Comparison of ENCODE assay signal across 17 cellular contexts in genomic region chr1:198267921-198268320, GRCh38.
DNase-seq lines count a peak whose midpoint lies in the region; TF ChIP-seq lines count a peak whose summit lies in the region.
"Had no signal": no experiment of that assay in that cellular context is flagged by ENCODE, and none has a peak within 500 bp of the region (broad histone marks: within the 10 kb centered on the region; RNA-seq: fewer than 3 reads in every experiment).

No MANE protein-coding gene starts in this region.

- no peak overlapping the region for H2BK15ac ChIP-seq in mesendoderm (replicated peaks; ENCODE audit: low read depth)

- no peak overlapping the region for H3K18ac ChIP-seq in mesendoderm (ENCODE audit: low read length)

- no peak for TF ChIP-seq CTCF in AG10803 (conservative IDR thresholded peaks at IDR 0.05; ENCODE audit: low read length)

- H3K4me3 ChIP-seq in AG10803 (ENCODE audit: low read length), result no peak overlapping the region
- H3K4me3 ChIP-seq in mesendoderm (ENCODE audit: low read length), result no peak overlapping the region
- no peak overlapping the region for H3K4me3 ChIP-seq in CD4-positive, alpha-beta memory T cell (ENCODE audit: low read length in 2 of 2)
- H3K4me3 ChIP-seq: cardiac muscle cell, left lung, sigmoid colon had no signal

- no peak overlapping the region for H3K23ac ChIP-seq in mesendoderm (ENCODE audit: low read length)

- CTCF ChIA-PET in CD4-positive, alpha-beta memory T cell (lab: Charles Lee; ENCODE audit: partially characterized antibody), result interaction anchor here (1.0 kb wide), 1 partner anchor 112 kb away, joined by 3 read pairs; no protein-coding TSS in a partner anchor

- WGBS in mesendoderm (ENCODE audit: extremely low coverage, insufficient coverage, low lambda C conversion rate), result no CpG with 5 or more reads among the region's 4 CpGs

- H4K8ac ChIP-seq in mesendoderm (ENCODE audit: low read depth, low read length), result no peak overlapping the region

- peaks cover 2% of the 10 kb centered on the region for H3K4me1 ChIP-seq in mesendoderm (ENCODE audit: control insufficient read depth, low read depth, low read length)
- no peaks in the 10 kb centered on the region for H3K4me1 ChIP-seq in CD4-positive, alpha-beta memory T cell (ENCODE audit: insufficient read depth, low read length)

- no peaks in the 10 kb centered on the region for H3K79me1 ChIP-seq in mesendoderm (ENCODE audit: low read length)

- H3K27ac ChIP-seq in mesendoderm (ENCODE audit: low read depth, low read length), result no peak overlapping the region
- H3K27ac ChIP-seq in CD4-positive, alpha-beta memory T cell (ENCODE audit: low read depth, low read length), result no peak overlapping the region
- H3K27ac ChIP-seq: left lung, sigmoid colon had no signal

- no peak overlapping the region for H3K4me2 ChIP-seq in mesendoderm (ENCODE audit: low read length)

- no peaks in the 10 kb centered on the region for H3K27me3 Mint-ChIP-seq in CD4-positive, alpha-beta memory T cell
- H3K27me3 Mint-ChIP-seq: activated CD4-positive, alpha-beta memory T cell treated with anti-CD3 and anti-CD28 coated beads for 36 hours; stimulated activated naive B cell treated with anti-CD40 and anti-IgM and Interleukin-4, amounts not matched to agents 10 μg/mL and 1 μg/mL and 100 μg/mL, for 72 hours had no signal

- peaks cover 5 to 10% of the 10 kb centered on the region in 2 donors for H3K36me3 Mint-ChIP-seq in CD4-positive, alpha-beta memory T cell
- H3K36me3 Mint-ChIP-seq: activated CD4-positive, alpha-beta memory T cell treated with anti-CD3 and anti-CD28 coated beads for 36 hours had no signal

- no peaks in the 10 kb centered on the region for H3K9me3 Mint-ChIP-seq in CD4-positive, alpha-beta memory T cell
- H3K9me3 Mint-ChIP-seq: activated CD4-positive, alpha-beta memory T cell treated with anti-CD3 and anti-CD28 coated beads for 36 hours; neural crest cell; stimulated activated naive B cell treated with anti-CD40 and anti-IgM and Interleukin-4, amounts not matched to agents 10 μg/mL and 1 μg/mL and 100 μg/mL, for 72 hours had no signal

- H2BK5ac ChIP-seq in mesendoderm (ENCODE audit: low read length), result no peak overlapping the region

- no peak overlapping the region for H3K4me3 Mint-ChIP-seq in CD4-positive, alpha-beta memory T cell
- H3K4me3 Mint-ChIP-seq: activated CD4-positive, alpha-beta memory T cell treated with anti-CD3 and anti-CD28 coated beads for 36 hours; neural crest cell; stimulated activated naive B cell treated with anti-CD40 and anti-IgM and Interleukin-4, amounts not matched to agents 10 μg/mL and 1 μg/mL and 100 μg/mL, for 72 hours had no signal

- DNase-seq in AG10803 (ENCODE audit: low read depth) (peak; percentile 58), NCI-H226 (peak; percentile 81), dermis blood vessel endothelial cell (peak; percentile 33), mesendoderm (no peak), HUDEP-2 (lab: John Stamatoyannopoulos, UW; ENCODE audit: unreplicated experiment in 76 of 76) (no peak), D341Med (ENCODE audit: low spot score) (no peak)
- no peak for DNase-seq in CD4-positive, alpha-beta memory T cell
- DNase-seq in activated CD4-positive, alpha-beta T cell treated with anti-CD3 and anti-CD28 coated beads for 48 hours, result no peak
- DNase-seq: activated CD4-positive, alpha-beta memory T cell treated with anti-CD3 and anti-CD28 coated beads for 36 hours; left lung; NCI-H1092 treated with DMSO at 0.1 percent for 48 hours; NCI-H2171; NK-92 treated with Interleukin-12 subunit alpha and Interleukin-12 subunit beta, amount 100 ng/mL, for 24 hours; sigmoid colon; stimulated activated naive B cell treated with anti-CD40 and anti-IgM and Interleukin-4, amounts not matched to agents 10 μg/mL and 1 μg/mL and 100 μg/mL, for 72 hours had no signal

- no peaks in the 10 kb centered on the region for H3K9me3 ChIP-seq in CD4-positive, alpha-beta memory T cell (ENCODE audit: control insufficient read depth in 1 of 2, low read length in 2 of 2)
- H3K9me3 ChIP-seq: left lung, sigmoid colon had no signal

- no peak overlapping the region for H3K27ac Mint-ChIP-seq in CD4-positive, alpha-beta memory T cell
- H3K27ac Mint-ChIP-seq: activated CD4-positive, alpha-beta memory T cell treated with anti-CD3 and anti-CD28 coated beads for 36 hours; stimulated activated naive B cell treated with anti-CD40 and anti-IgM and Interleukin-4, amounts not matched to agents 10 μg/mL and 1 μg/mL and 100 μg/mL, for 72 hours had no signal

- peak overlapping the region; percentile 38 for H2BK120ac ChIP-seq in mesendoderm (ENCODE audit: low read depth, low read length)

- H3K9ac ChIP-seq in mesendoderm (ENCODE audit: low read length), result no peak overlapping the region

- H3K4ac ChIP-seq in mesendoderm (ENCODE audit: low read depth, low read length), result no peak overlapping the region

- peaks cover 13 to 18% (median 15%) of the 10 kb centered on the region in 4 donors for H3K4me1 Mint-ChIP-seq in CD4-positive, alpha-beta memory T cell
- H3K4me1 Mint-ChIP-seq: neural crest cell had no signal

- H2AK5ac ChIP-seq in mesendoderm (ENCODE audit: low read length), result no peak overlapping the region

- POLR2A ChIA-PET in CD4-positive, alpha-beta memory T cell (lab: Charles Lee; ENCODE audit: partially characterized antibody), result no interaction called here

- H4K5ac ChIP-seq in mesendoderm (ENCODE audit: low read length), result no peak overlapping the region

- H3K56ac ChIP-seq in mesendoderm (ENCODE audit: low read length), result no peak overlapping the region

- H3K79me2 ChIP-seq in mesendoderm (ENCODE audit: control insufficient read depth, insufficient read depth, low read length), result no peaks in the 10 kb centered on the region

- intact Hi-C loops in CD4-positive, alpha-beta memory T cell (cut with micrococcal nuclease), result no loop called here

- H3K36me3 ChIP-seq in mesendoderm (ENCODE audit: control insufficient read depth, insufficient read depth, low read length), result no peaks in the 10 kb centered on the region
- H3K36me3 ChIP-seq in CD4-positive, alpha-beta memory T cell (ENCODE audit: insufficient read depth, low read length), result no peaks in the 10 kb centered on the region
- H3K36me3 ChIP-seq: cardiac muscle cell, left lung had no signal

- H3K27me3 ChIP-seq in mesendoderm (ENCODE audit: insufficient read depth, low read length, poor library complexity), result no peaks in the 10 kb centered on the region
- no peaks in the 10 kb centered on the region for H3K27me3 ChIP-seq in CD4-positive, alpha-beta memory T cell (ENCODE audit: insufficient read depth, low read length)
- H3K27me3 ChIP-seq: cardiac muscle cell, left lung, sigmoid colon had no signal

Comparison
In these comparisons a context has a peak if more than half of its experiments do, and no peak if none do; other contexts are left out.
1. DNase-seq: peak in AG10803 (single experiment), NCI-H226 (single experiment) and dermis blood vessel endothelial cell (single experiment); none in mesendoderm (single experiment), HUDEP-2 (0 of 76), CD4-positive, alpha-beta memory T cell (0 of 5), D341Med (single experiment) and activated CD4-positive, alpha-beta T cell treated with anti-CD3 and anti-CD28 coated beads for 48 hours (single experiment).